In genomic region chr1:174068000-174068399, GRCh38 we compare ENCODE assay signal across 1 cellular context.
TF ChIP-seq lines count a peak whose summit lies in the region.

No MANE protein-coding gene starts in this region.

TF ChIP-seq in HepG2, 621 proteins besides CTCF, POLR2A, EP300 and RAD21:
- no peak for TF ChIP-seq TFAP4 (IDR thresholded peaks at IDR 0.05; ENCODE audit: borderline replicate concordance, low read depth)
- TF ChIP-seq ZBTB38 (CRISPR knock-in tag; IDR thresholded peaks at IDR 0.05), result no peak
- TF ChIP-seq SNAI1 (CRISPR knock-in tag; IDR thresholded peaks at IDR 0.05; ENCODE audit: borderline replicate concordance), result no peak
- no peak for TF ChIP-seq PRDM15 (CRISPR knock-in tag; IDR thresholded peaks at IDR 0.05)
- no peak for TF ChIP-seq WIZ (CRISPR knock-in tag; IDR thresholded peaks at IDR 0.05)
- no peak for TF ChIP-seq ZNF766 (CRISPR knock-in tag; IDR thresholded peaks at IDR 0.05; ENCODE audit: borderline replicate concordance)
- no peak for TF ChIP-seq HOXA7 (CRISPR knock-in tag; IDR thresholded peaks at IDR 0.05)
